Comparison of ENCODE assay signal across 2 cellular contexts in the genomic region with DNA sequence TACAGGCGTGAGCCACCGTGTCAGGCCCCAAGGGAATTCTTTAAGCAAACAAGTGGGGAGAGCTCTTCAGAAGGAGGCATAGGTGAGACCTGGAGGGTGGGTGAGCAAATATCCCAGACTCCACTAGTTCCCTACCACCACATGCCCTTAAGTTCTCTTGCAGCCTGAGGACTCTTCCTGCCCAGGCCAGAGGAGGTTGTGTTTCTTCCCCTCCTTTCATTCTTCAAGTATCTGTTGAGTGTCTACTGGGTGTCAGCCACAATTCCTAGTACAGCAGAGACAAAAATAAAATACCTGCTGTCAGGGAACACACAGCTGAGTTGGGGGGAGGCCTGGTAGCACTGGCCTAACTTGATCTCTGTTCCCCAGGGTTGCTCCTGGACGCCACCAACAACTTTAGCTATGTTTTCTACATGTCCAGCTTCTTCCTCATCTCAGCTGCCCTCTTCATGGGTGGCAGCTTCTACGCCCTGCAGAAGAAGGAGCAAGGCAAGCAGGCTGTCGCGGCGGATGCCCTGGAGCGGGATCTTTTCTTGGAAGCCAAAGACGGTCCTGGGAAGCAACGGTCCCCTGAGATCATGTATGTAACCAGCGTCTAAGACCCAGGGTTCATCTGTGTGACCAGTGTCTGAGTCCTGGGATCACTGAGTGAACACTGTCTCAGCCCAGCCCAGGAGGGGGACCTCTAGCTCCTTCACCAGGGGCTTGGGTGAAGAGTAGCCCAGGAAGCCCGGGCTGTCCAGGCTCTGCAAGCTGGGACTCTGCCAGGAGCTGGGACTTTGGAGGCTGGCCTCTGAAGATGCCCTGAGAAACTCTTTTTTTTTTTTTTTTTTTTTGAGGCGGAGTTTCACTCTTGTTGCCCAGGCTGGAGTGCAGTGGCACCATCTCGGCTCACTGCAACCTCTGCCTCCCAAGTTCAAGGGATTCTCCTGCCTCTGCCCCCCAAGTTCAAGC.
TF ChIP-seq lines count a peak whose summit lies in the region.

No MANE protein-coding gene starts in this region.

TF ChIP-seq in SK-N-SH treated with all-trans-retinoic acid at 6 μM for 48 hours, 23 proteins besides CTCF, POLR2A, EP300 and RAD21 (continued from another document):
- TF ChIP-seq ZFP30 (CRISPR knock-in tag; IDR thresholded peaks at IDR 0.05) (no peak), CSDC2 (CRISPR knock-in tag; IDR thresholded peaks at IDR 0.05) (no peak), SNAI2 (CRISPR knock-in tag; IDR thresholded peaks at IDR 0.05) (no peak), TOX (CRISPR knock-in tag; IDR thresholded peaks at IDR 0.05; ENCODE audit: borderline replicate concordance) (no peak), GLIS3 (CRISPR knock-in tag; IDR thresholded peaks at IDR 0.05) (no peak), TCF4 (CRISPR knock-in tag; IDR thresholded peaks at IDR 0.05; ENCODE audit: borderline replicate concordance) (no peak), ZFP3 (CRISPR knock-in tag; IDR thresholded peaks at IDR 0.05) (no peak)
TF ChIP-seq in SK-N-SH treated with all-trans-retinoic acid at 6 μM for 48 hours: peak in this region for 0.

TF ChIP-seq in SK-N-SH, 30 proteins besides CTCF, POLR2A, EP300 and RAD21 (continued from another document):
- TF ChIP-seq RFX5 (IDR thresholded peaks at IDR 0.05; ENCODE audit: low read length) (no peak), RXRA (IDR thresholded peaks at IDR 0.05; ENCODE audit: borderline replicate concordance, low read depth) (no peak), NFIC (IDR thresholded peaks at IDR 0.05; ENCODE audit: borderline replicate concordance) (no peak), NRF1 (IDR thresholded peaks at IDR 0.05; ENCODE audit: low read depth, low read length) (no peak), TEAD4 (IDR thresholded peaks at IDR 0.05; ENCODE audit: borderline replicate concordance, insufficient read depth) (no peak), SIN3A (IDR thresholded peaks at IDR 0.05; ENCODE audit: borderline replicate concordance, low read depth, low read length) (no peak), GABPA (IDR thresholded peaks at IDR 0.05; ENCODE audit: low read depth) (no peak), SMC3 (IDR thresholded peaks at IDR 0.05; ENCODE audit: low read depth, low read length) (no peak), TCF12 (IDR thresholded peaks at IDR 0.05) (no peak), ELF1 (IDR thresholded peaks at IDR 0.05) (no peak), YY1 (IDR thresholded peaks at IDR 0.05; ENCODE audit: low read depth) (no peak), RCOR1 (IDR thresholded peaks at IDR 0.05; ENCODE audit: low read length) (no peak)
- TF ChIP-seq, protein P1, sequence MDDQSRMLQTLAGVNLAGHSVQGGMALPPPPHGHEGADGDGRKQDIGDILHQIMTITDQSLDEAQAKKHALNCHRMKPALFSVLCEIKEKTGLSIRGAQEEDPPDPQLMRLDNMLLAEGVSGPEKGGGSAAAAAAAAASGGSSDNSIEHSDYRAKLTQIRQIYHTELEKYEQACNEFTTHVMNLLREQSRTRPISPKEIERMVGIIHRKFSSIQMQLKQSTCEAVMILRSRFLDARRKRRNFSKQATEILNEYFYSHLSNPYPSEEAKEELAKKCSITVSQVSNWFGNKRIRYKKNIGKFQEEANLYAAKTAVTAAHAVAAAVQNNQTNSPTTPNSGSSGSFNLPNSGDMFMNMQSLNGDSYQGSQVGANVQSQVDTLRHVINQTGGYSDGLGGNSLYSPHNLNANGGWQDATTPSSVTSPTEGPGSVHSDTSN (IDR thresholded peaks at IDR 0.05): no peak
- TF ChIP-seq, protein P2, sequence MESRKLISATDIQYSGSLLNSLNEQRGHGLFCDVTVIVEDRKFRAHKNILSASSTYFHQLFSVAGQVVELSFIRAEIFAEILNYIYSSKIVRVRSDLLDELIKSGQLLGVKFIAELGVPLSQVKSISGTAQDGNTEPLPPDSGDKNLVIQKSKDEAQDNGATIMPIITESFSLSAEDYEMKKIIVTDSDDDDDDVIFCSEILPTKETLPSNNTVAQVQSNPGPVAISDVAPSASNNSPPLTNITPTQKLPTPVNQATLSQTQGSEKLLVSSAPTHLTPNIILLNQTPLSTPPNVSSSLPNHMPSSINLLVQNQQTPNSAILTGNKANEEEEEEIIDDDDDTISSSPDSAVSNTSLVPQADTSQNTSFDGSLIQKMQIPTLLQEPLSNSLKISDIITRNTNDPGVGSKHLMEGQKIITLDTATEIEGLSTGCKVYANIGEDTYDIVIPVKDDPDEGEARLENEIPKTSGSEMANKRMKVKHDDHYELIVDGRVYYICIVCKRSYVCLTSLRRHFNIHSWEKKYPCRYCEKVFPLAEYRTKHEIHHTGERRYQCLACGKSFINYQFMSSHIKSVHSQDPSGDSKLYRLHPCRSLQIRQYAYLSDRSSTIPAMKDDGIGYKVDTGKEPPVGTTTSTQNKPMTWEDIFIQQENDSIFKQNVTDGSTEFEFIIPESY (IDR thresholded peaks at IDR 0.05; ENCODE audit: borderline replicate concordance, low read depth): no peak
- TF ChIP-seq, protein P3, sequence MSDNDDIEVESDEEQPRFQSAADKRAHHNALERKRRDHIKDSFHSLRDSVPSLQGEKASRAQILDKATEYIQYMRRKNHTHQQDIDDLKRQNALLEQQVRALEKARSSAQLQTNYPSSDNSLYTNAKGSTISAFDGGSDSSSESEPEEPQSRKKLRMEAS (IDR thresholded peaks at IDR 0.05; ENCODE audit: low read depth): no peak
- TF ChIP-seq, protein P4, sequence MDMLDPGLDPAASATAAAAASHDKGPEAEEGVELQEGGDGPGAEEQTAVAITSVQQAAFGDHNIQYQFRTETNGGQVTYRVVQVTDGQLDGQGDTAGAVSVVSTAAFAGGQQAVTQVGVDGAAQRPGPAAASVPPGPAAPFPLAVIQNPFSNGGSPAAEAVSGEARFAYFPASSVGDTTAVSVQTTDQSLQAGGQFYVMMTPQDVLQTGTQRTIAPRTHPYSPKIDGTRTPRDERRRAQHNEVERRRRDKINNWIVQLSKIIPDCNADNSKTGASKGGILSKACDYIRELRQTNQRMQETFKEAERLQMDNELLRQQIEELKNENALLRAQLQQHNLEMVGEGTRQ (IDR thresholded peaks at IDR 0.05; ENCODE audit: borderline replicate concordance, low read depth, low read length): no peak
